In the genomic region with DNA sequence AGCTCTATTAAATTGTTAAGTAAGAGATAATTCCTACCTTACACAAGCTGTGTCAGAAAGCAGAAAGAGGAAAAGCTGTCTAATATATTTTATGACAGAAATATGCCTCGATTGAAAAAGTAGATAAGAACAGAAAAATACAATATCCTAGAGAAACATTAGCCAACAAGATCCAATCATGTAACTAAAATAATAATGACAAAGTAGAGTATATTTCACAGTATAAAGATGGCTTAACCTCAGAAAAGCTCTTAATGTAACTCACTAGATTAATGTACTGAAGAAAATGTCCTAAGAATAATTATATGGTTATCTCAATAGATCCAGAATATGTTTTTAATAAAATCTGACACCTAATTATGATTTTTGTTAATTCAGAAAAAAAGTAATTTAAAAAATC, we compare ENCODE assay signal across 33 cellular contexts.
"Had no signal": no experiment of that assay in that cellular context is flagged by ENCODE, and none has a peak within 500 bp of the region (broad histone marks: within the 10 kb centered on the region; RNA-seq: fewer than 3 reads in every experiment).

No MANE protein-coding gene starts in this region.

- H3K4me1 Mint-ChIP-seq: activated CD4-positive, alpha-beta memory T cell treated with anti-CD3 and anti-CD28 coated beads, Interleukin-2, amount 10 ng/mL, durations not matched to agents 7 days and 5 days; activated CD4-positive, alpha-beta T cell treated with anti-CD3 and anti-CD28 coated beads, Interleukin-2, amount 10 ng/mL, durations not matched to agents 7 days and 5 days; activated T-helper 17 cell treated with anti-CD3 and anti-CD28 coated beads, Interleukin-2, amount 50 U/mL, for 72 hours; central memory CD8-positive, alpha-beta T cell had no signal

- H3K9me3 ChIP-seq: gastrocnemius medialis had no signal

- H3K36me3 Mint-ChIP-seq: activated naive CD8-positive, alpha-beta T cell; WTC11 had no signal

- H3K4me3 ChIP-seq: coronary artery, dorsolateral prefrontal cortex, gastrocnemius medialis, heart left ventricle had no signal

- ATAC-seq: activated T-cell treated with anti-CD3 and anti-CD28 coated beads, Interleukin-2, amount 50 U/mL, for 72 hours; activated T-helper 17 cell treated with anti-CD3 and anti-CD28 coated beads, Interleukin-2, amount 50 U/mL, for 72 hours; esophagus mucosa; gastrocnemius medialis; heart left ventricle had no signal

- H3K4me3 Mint-ChIP-seq: activated CD4-positive, alpha-beta memory T cell treated with anti-CD3 and anti-CD28 coated beads, Interleukin-2, amount 10 ng/mL, durations not matched to agents 7 days and 5 days; activated CD4-positive, alpha-beta T cell treated with anti-CD3 and anti-CD28 coated beads, Interleukin-2, amount 10 ng/mL, durations not matched to agents 7 days and 5 days; activated naive CD8-positive, alpha-beta T cell; activated T-cell treated with anti-CD3 and anti-CD28 coated beads, Interleukin-2, amount 50 U/mL, for 24 hours; activated T-cell treated with anti-CD3 and anti-CD28 coated beads, Interleukin-2, amount 50 U/mL, for 72 hours; activated T-helper 17 cell treated with anti-CD3 and anti-CD28 coated beads, Interleukin-2, amount 50 U/mL, for 72 hours; central memory CD8-positive, alpha-beta T cell; dendritic cell treated with granulocyte-macrophage colony-stimulating factor and Interleukin-4, amounts not matched to agents 40 ng/mL and 50 ng/mL, for 4 days; endodermal cell; WTC11 had no signal

- H3K27ac Mint-ChIP-seq: activated CD4-positive, alpha-beta memory T cell treated with anti-CD3 and anti-CD28 coated beads, Interleukin-2, amount 10 ng/mL, durations not matched to agents 7 days and 5 days; activated CD4-positive, alpha-beta T cell treated with anti-CD3 and anti-CD28 coated beads, Interleukin-2, amount 10 ng/mL, durations not matched to agents 7 days and 5 days; activated naive CD8-positive, alpha-beta T cell; activated T-cell treated with anti-CD3 and anti-CD28 coated beads, Interleukin-2, amount 50 U/mL, for 24 hours; activated T-cell treated with anti-CD3 and anti-CD28 coated beads, Interleukin-2, amount 50 U/mL, for 72 hours; activated T-helper 17 cell treated with anti-CD3 and anti-CD28 coated beads, Interleukin-2, amount 50 U/mL, for 72 hours; dendritic cell treated with granulocyte-macrophage colony-stimulating factor and Interleukin-4, amounts not matched to agents 40 ng/mL and 50 ng/mL, for 4 days; endodermal cell; WTC11 had no signal

- H3K4me1 ChIP-seq: gastrocnemius medialis had no signal

- H3K36me3 ChIP-seq: brain microvascular endothelial cell, gastrocnemius medialis, heart left ventricle had no signal

- H3K27ac ChIP-seq: brain microvascular endothelial cell, coronary artery, dorsolateral prefrontal cortex, gastrocnemius medialis, heart left ventricle, VCaP had no signal

- H3K9me3 Mint-ChIP-seq: activated CD4-positive, alpha-beta memory T cell treated with anti-CD3 and anti-CD28 coated beads, Interleukin-2, amount 10 ng/mL, durations not matched to agents 7 days and 5 days; activated CD4-positive, alpha-beta T cell treated with anti-CD3 and anti-CD28 coated beads, Interleukin-2, amount 10 ng/mL, durations not matched to agents 7 days and 5 days; activated T-cell treated with anti-CD3 and anti-CD28 coated beads, Interleukin-2, amount 50 U/mL, for 24 hours; activated T-cell treated with anti-CD3 and anti-CD28 coated beads, Interleukin-2, amount 50 U/mL, for 72 hours; activated T-helper 17 cell treated with anti-CD3 and anti-CD28 coated beads, Interleukin-2, amount 50 U/mL, for 72 hours; central memory CD8-positive, alpha-beta T cell; endodermal cell had no signal

- DNase-seq: activated CD4-positive, alpha-beta memory T cell treated with anti-CD3 and anti-CD28 coated beads, Interleukin-2, amount 10 ng/mL, durations not matched to agents 7 days and 5 days; activated CD4-positive, alpha-beta T cell treated with anti-CD3 and anti-CD28 coated beads for 1 hour; activated CD4-positive, alpha-beta T cell treated with anti-CD3 and anti-CD28 coated beads for 4 hours; activated CD4-positive, alpha-beta T cell treated with anti-CD3 and anti-CD28 coated beads, Interleukin-2, amount 10 ng/mL, durations not matched to agents 7 days and 5 days; activated CD4-positive, alpha-beta T cell treated with anti-CD3 and anti-CD28 coated beads, Interleukin-2, amount 50 U/mL, for 4 hours; activated CD8-positive, alpha-beta memory T cell treated with anti-CD3 and anti-CD28 coated beads, Interleukin-2, amount 50 U/mL, for 48 hours; activated effector memory CD4-positive, alpha-beta T cell treated with Interleukin-2 at 50 U/mL for 16 hours; activated gamma-delta T cell treated with Interleukin-2 at 50 U/mL for 16 hours; activated naive CD4-positive, alpha-beta T cell treated with anti-CD3 and anti-CD28 coated beads, Interleukin-2, amount 50 U/mL, for 16 hours; activated naive CD4-positive, alpha-beta T cell treated with Interleukin-2 at 50 U/mL for 16 hours; activated T-cell treated with anti-CD3 and anti-CD28 coated beads for 4 hours; activated T-cell treated with anti-CD3 and anti-CD28 coated beads, Interleukin-2, amount 50 U/mL, for 24 hours; activated T-cell treated with anti-CD3 and anti-CD28 coated beads, Interleukin-2, amount 50 U/mL, for 72 hours; amniotic stem cell; anterior cingulate cortex; brain microvascular endothelial cell; dorsolateral prefrontal cortex; effector memory CD4-positive, alpha-beta T cell; endodermal cell; foreskin fibroblast; gastrocnemius medialis; glutamatergic neuron; heart left ventricle; T-helper 2 cell had no signal

- FAIRE-seq: bronchial epithelial cell had no signal

- H3K27me3 ChIP-seq: gastrocnemius medialis, heart left ventricle had no signal
